Comparison of ENCODE assay signal across 12 cellular contexts in genomic region chr1:32454726-32455125, GRCh38. TPM values are rescaled to one million over a fixed set of nuclear protein-coding genes. Genes with fewer than 3 reads are reported as not detected.
DNase-seq lines count a peak whose midpoint lies in the region; ATAC-seq, FAIRE-seq and TF ChIP-seq lines count a peak whose summit lies in the region.
"Had no signal": no experiment of that assay in that cellular context is flagged by ENCODE, and none has a peak within 500 bp of the region (broad histone marks: within the 10 kb centered on the region; RNA-seq: fewer than 3 reads in every experiment).

No MANE protein-coding gene starts in this region.

- H3K79me1 ChIP-seq in H1 (ENCODE audit: low read depth, low read length), result no peaks in the 10 kb centered on the region

- no peak overlapping the region for H3K56ac ChIP-seq in H1 (replicated peaks; ENCODE audit: insufficient read length, low read depth, low read length)

- 81% methylated on average over 1 of the region's 1 CpG; no CpG with 5 or more reads in 1 of the 2 experiments for WGBS in H1 (ENCODE audit: extremely low coverage in 1 of 2, insufficient coverage in 1 of 2, insufficient read length in 1 of 2, insufficient replicate concordance in 2 of 2, low coverage in 1 of 2, low lambda C conversion rate in 2 of 2, missing lambda C conversion rate in 1 of 2), 2 experiments
- WGBS in prostate gland, result 18% methylated on average over 1 of the region's 1 CpG

- no peak overlapping the region for H3K23ac ChIP-seq in H1 (ENCODE audit: insufficient read length)

- no peak overlapping the region for H4K91ac ChIP-seq in H1 (replicated peaks; ENCODE audit: insufficient read length, low read length)

- no peak overlapping the region for H2AFZ ChIP-seq in H1 (ENCODE audit: low read length)

- H2AK5ac ChIP-seq in H1 (ENCODE audit: low read depth, low read length), result no peak overlapping the region

- H3K4me1 ChIP-seq in H1 (replicated peaks in 1 of 4; ENCODE audit: control insufficient read depth in 3 of 4, insufficient read depth in 4 of 4, low read length in 3 of 4) (no peaks in the 10 kb centered on the region; a peak in 2 of 7 replicates), prostate gland (replicated peaks) (no peaks in the 10 kb centered on the region)
- no peaks in the 10 kb centered on the region for H3K4me1 ChIP-seq in naive thymus-derived CD4-positive, alpha-beta T cell (ENCODE audit: control insufficient read depth in 2 of 2, insufficient read depth in 2 of 2, low read length in 2 of 2)

- no peak overlapping the region for H2BK120ac ChIP-seq in H1 (replicated peaks; ENCODE audit: low read depth, low read length)

- peak; percentile 18 for DNase-seq in LNCaP clone FGC (ENCODE audit: low read depth)
- peak; percentile 59 for DNase-seq in NCI-H345 treated with DMSO at 0.1 percent for 48 hours (lab: John Stamatoyannopoulos, UW; ENCODE audit: unreplicated experiment)
- DNase-seq in H1 (ENCODE audit: low read depth in 1 of 2, low spot score in 2 of 2), result no peak
- DNase-seq in prostate gland (ENCODE audit: low spot score), result peak; percentile 15
- DNase-seq in naive thymus-derived CD4-positive, alpha-beta T cell, result no peak
- DNase-seq in activated CD4-positive, alpha-beta T cell treated with anti-CD3 and anti-CD28 coated beads, Interleukin-2, amount 10 ng/mL, durations not matched to agents 7 days and 5 days, result no peak
- no peak for DNase-seq in stimulated activated naive CD8-positive, alpha-beta T cell treated with anti-CD3 and anti-CD28 coated beads, Interleukin-15, amount 100 ng/mL, for 72 hours
- DNase-seq: activated CD4-positive, CD25-positive, alpha-beta regulatory T cell treated with anti-CD3 and anti-CD28 coated beads, Interleukin-2, amount 50 U/mL, for 72 hours; activated naive CD4-positive, alpha-beta T cell; MM.1S; stimulated activated naive CD4-positive, alpha-beta T cell treated with Interleukin-2 at 50 U/mL for 16 hours had no signal

- H3K36me3 Mint-ChIP-seq in naive thymus-derived CD4-positive, alpha-beta T cell, result peaks cover 0 to 10% (median under 1%) of the 10 kb centered on the region in 5 donors
- H3K36me3 Mint-ChIP-seq in activated CD4-positive, alpha-beta T cell treated with anti-CD3 and anti-CD28 coated beads, Interleukin-2, amount 10 ng/mL, durations not matched to agents 7 days and 5 days (ENCODE audit: low read depth), result no peaks in the 10 kb centered on the region

- TF ChIP-seq POLR2A in H1 (IDR thresholded peaks at IDR 0.05; ENCODE audit: control extremely low read depth in 1 of 2, low read depth in 2 of 2, low read length in 2 of 2), result no peak
- TF ChIP-seq POLR2A in prostate gland (IDR thresholded peaks at IDR 0.05), result no peak

- H3K4me3 ChIP-seq in LNCaP clone FGC (ENCODE audit: low read depth, low read length) (no peak overlapping the region), H1 (ENCODE audit: extremely low read depth in 1 of 4, insufficient read depth in 2 of 4, low read depth in 3 of 4, low read length in 4 of 4) (no peak overlapping the region; a peak in 1 of 8 replicates), prostate gland (no peak overlapping the region)
- no peak overlapping the region for H3K4me3 ChIP-seq in naive thymus-derived CD4-positive, alpha-beta T cell (ENCODE audit: low read length)

- FAIRE-seq in H1 (lab: Jason Lieb, UNC), result no peak

- peaks cover 0 to 4% (median 0%) of the 10 kb centered on the region in 4 experiments; a peak in 2 of 8 replicates for H3K36me3 ChIP-seq in H1 (ENCODE audit: control insufficient read depth in 2 of 4, insufficient read depth in 4 of 4, low read length in 3 of 4)
- H3K36me3 ChIP-seq in prostate gland, result no peaks in the 10 kb centered on the region
- no peaks in the 10 kb centered on the region for H3K36me3 ChIP-seq in naive thymus-derived CD4-positive, alpha-beta T cell (ENCODE audit: control insufficient read depth in 2 of 3, insufficient read depth in 3 of 3, low read length in 3 of 3)

- H2BK12ac ChIP-seq in H1 (ENCODE audit: low read depth, low read length), result no peak overlapping the region

- TF ChIP-seq CTCF in LNCaP clone FGC (IDR thresholded peaks at IDR 0.05; ENCODE audit: control insufficient read depth, extremely low read depth, insufficient read depth) (no peak), H1 (IDR thresholded peaks at IDR 0.05; ENCODE audit: control extremely low read depth in 1 of 3, insufficient read depth in 1 of 3, low read depth in 1 of 3, low read length in 3 of 3) (no peak), prostate gland (IDR thresholded peaks at IDR 0.05) (no peak)

- H3K4me3 Mint-ChIP-seq in naive thymus-derived CD4-positive, alpha-beta T cell, result no peak overlapping the region
- H3K4me3 Mint-ChIP-seq in activated CD4-positive, alpha-beta T cell treated with anti-CD3 and anti-CD28 coated beads, Interleukin-2, amount 10 ng/mL, durations not matched to agents 7 days and 5 days, result no peak overlapping the region
- H3K4me3 Mint-ChIP-seq in stimulated activated naive CD8-positive, alpha-beta T cell treated with anti-CD3 and anti-CD28 coated beads, Interleukin-15, amount 100 ng/mL, for 72 hours, result no peak overlapping the region
- H3K4me3 Mint-ChIP-seq: dendritic cell treated with granulocyte-macrophage colony-stimulating factor and Interleukin-4, amounts not matched to agents 40 ng/mL and 50 ng/mL, for 4 days had no signal

- H3K9ac ChIP-seq in H1 (replicated peaks in 1 of 4; ENCODE audit: extremely low read depth in 1 of 4, low read depth in 3 of 4, low read length in 3 of 4), result no peak overlapping the region

- no peak overlapping the region for H2BK20ac ChIP-seq in H1 (ENCODE audit: low read length)

- H3K9me3 ChIP-seq in H1 (ENCODE audit: insufficient read depth in 2 of 2, low read depth in 1 of 2, low read length in 1 of 2) (peaks cover 27 to 34% of the 10 kb centered on the region in 2 experiments), prostate gland (no peaks in the 10 kb centered on the region)
- peaks cover 0 to 16% (median 0%) of the 10 kb centered on the region in 3 experiments for H3K9me3 ChIP-seq in naive thymus-derived CD4-positive, alpha-beta T cell (ENCODE audit: control insufficient read depth in 2 of 3, low read length in 3 of 3)

- H3K9me3 Mint-ChIP-seq in naive thymus-derived CD4-positive, alpha-beta T cell, result peaks cover under 1 to 29% (median 19%) of the 10 kb centered on the region in 11 donors
- peaks cover 13% of the 10 kb centered on the region for H3K9me3 Mint-ChIP-seq in activated CD4-positive, alpha-beta T cell treated with anti-CD3 and anti-CD28 coated beads, Interleukin-2, amount 10 ng/mL, durations not matched to agents 7 days and 5 days
- H3K9me3 Mint-ChIP-seq in stimulated activated naive CD8-positive, alpha-beta T cell treated with anti-CD3 and anti-CD28 coated beads, Interleukin-15, amount 100 ng/mL, for 72 hours, result peaks cover 19 to 23% of the 10 kb centered on the region in 2 donors

- no peak overlapping the region for H3K4ac ChIP-seq in H1 (replicated peaks; ENCODE audit: insufficient read length, low read depth, low read length)

- no peak for TF ChIP-seq EP300 in H1 (IDR thresholded peaks at IDR 0.05; ENCODE audit: borderline replicate concordance in 1 of 2, low read depth in 2 of 2, low read length in 2 of 2)

- CTCF ChIA-PET in H1 (lab: Charles Lee; ENCODE audit: partially characterized antibody), result interaction anchor here (1.1 to 1.6 kb wide), 2 partner anchors 41 to 257 kb away, joined by 4 to 6 read pairs; no protein-coding TSS in a partner anchor
- CTCF ChIA-PET in naive thymus-derived CD4-positive, alpha-beta T cell (lab: Charles Lee), result no interaction called here
- CTCF ChIA-PET in activated CD4-positive, alpha-beta T cell treated with anti-CD3 and anti-CD28 coated beads, Interleukin-2, amount 10 ng/mL, durations not matched to agents 7 days and 5 days (lab: Charles Lee), result interaction anchor here (0.7 kb wide), 1 partner anchor 214 kb away, joined by 3 read pairs; no protein-coding TSS in a partner anchor

- no peak overlapping the region for H2BK15ac ChIP-seq in H1 (ENCODE audit: low read length)

- no peak overlapping the region for H3K27ac ChIP-seq in H1 (ENCODE audit: low read depth, low read length)
- H3K27ac ChIP-seq in prostate gland, result no peak overlapping the region
- H3K27ac ChIP-seq in naive thymus-derived CD4-positive, alpha-beta T cell (ENCODE audit: low read depth, low read length), result no peak overlapping the region

- peaks cover 11 to 21% (median 12%) of the 10 kb centered on the region in 5 donors for H3K27me3 Mint-ChIP-seq in naive thymus-derived CD4-positive, alpha-beta T cell
- peaks cover 10% of the 10 kb centered on the region for H3K27me3 Mint-ChIP-seq in activated CD4-positive, alpha-beta T cell treated with anti-CD3 and anti-CD28 coated beads, Interleukin-2, amount 10 ng/mL, durations not matched to agents 7 days and 5 days
- H3K27me3 Mint-ChIP-seq in stimulated activated naive CD8-positive, alpha-beta T cell treated with anti-CD3 and anti-CD28 coated beads, Interleukin-15, amount 100 ng/mL, for 72 hours, result peaks cover 7% of the 10 kb centered on the region

- no peak overlapping the region for H4K5ac ChIP-seq in H1 (ENCODE audit: insufficient read length, low read depth, low read length)

- intact Hi-C loops in prostate gland (cut with DNase I), result loop anchor here (10.0 kb wide), 1 partner anchor 170 kb away; no protein-coding TSS in a partner anchor
- intact Hi-C loops in naive thymus-derived CD4-positive, alpha-beta T cell (cut with micrococcal nuclease), result no loop called here

- ATAC-seq in naive thymus-derived CD4-positive, alpha-beta T cell, result no peak
- ATAC-seq in stimulated activated naive CD8-positive, alpha-beta T cell treated with anti-CD3 and anti-CD28 coated beads, Interleukin-15, amount 100 ng/mL, for 72 hours, result no peak

- POLR2A ChIA-PET in H1 (lab: Charles Lee; ENCODE audit: partially characterized antibody), result interaction anchor here (1.1 kb wide), 2 partner anchors 11 to 196 kb away, joined by 4 read pairs; partner anchors contain the start of gene RBBP4
- POLR2A ChIA-PET in naive thymus-derived CD4-positive, alpha-beta T cell (lab: Charles Lee), result no interaction called here
- POLR2A ChIA-PET in activated CD4-positive, alpha-beta T cell treated with anti-CD3 and anti-CD28 coated beads, Interleukin-2, amount 10 ng/mL, durations not matched to agents 7 days and 5 days (lab: Charles Lee), result no interaction called here

- no peaks in the 10 kb centered on the region for H3K79me2 ChIP-seq in H1 (ENCODE audit: control insufficient read depth in 1 of 2, insufficient read depth in 2 of 2, low read length in 2 of 2)

- H3K23me2 ChIP-seq in H1 (ENCODE audit: low read depth, low read length), result no peaks in the 10 kb centered on the region

- TF ChIP-seq RAD21 in H1 (IDR thresholded peaks at IDR 0.05 in 1 of 2, conservative IDR thresholded peaks at IDR 0.05 in 1 of 2; ENCODE audit: low read depth in 2 of 2, low read length in 2 of 2), result no peak

- H4K8ac ChIP-seq in H1 (ENCODE audit: extremely low read depth, insufficient read depth, low read length), result no peak overlapping the region

- no peak overlapping the region for H3K18ac ChIP-seq in H1 (ENCODE audit: extremely low read depth, low read length)

- H3K27me3 ChIP-seq in H1 (replicated peaks in 1 of 4; ENCODE audit: control insufficient read depth in 3 of 4, extremely low read depth in 1 of 4, insufficient read depth in 3 of 4, low read length in 3 of 4), result no peaks in the 10 kb centered on the region
- no peaks in the 10 kb centered on the region for H3K27me3 ChIP-seq in prostate gland (replicated peaks; ENCODE audit: insufficient read depth)
- H3K27me3 ChIP-seq in naive thymus-derived CD4-positive, alpha-beta T cell (ENCODE audit: control insufficient read depth in 2 of 2, insufficient read depth in 2 of 2, low read length in 2 of 2), result no peaks in the 10 kb centered on the region

- H3K4me2 ChIP-seq in H1 (ENCODE audit: insufficient read depth in 1 of 2, low read depth in 2 of 2, low read length in 2 of 2), result no peak overlapping the region

- no peak overlapping the region for H3K27ac Mint-ChIP-seq in naive thymus-derived CD4-positive, alpha-beta T cell
- no peak overlapping the region for H3K27ac Mint-ChIP-seq in activated CD4-positive, alpha-beta T cell treated with anti-CD3 and anti-CD28 coated beads, Interleukin-2, amount 10 ng/mL, durations not matched to agents 7 days and 5 days
- no peak overlapping the region for H3K27ac Mint-ChIP-seq in stimulated activated naive CD8-positive, alpha-beta T cell treated with anti-CD3 and anti-CD28 coated beads, Interleukin-15, amount 100 ng/mL, for 72 hours
- H3K27ac Mint-ChIP-seq: dendritic cell treated with granulocyte-macrophage colony-stimulating factor and Interleukin-4, amounts not matched to agents 40 ng/mL and 50 ng/mL, for 4 days had no signal

- no peak overlapping the region for H2BK5ac ChIP-seq in H1 (ENCODE audit: low read depth, low read length)

- no peaks in the 10 kb centered on the region for H3K4me1 Mint-ChIP-seq in naive thymus-derived CD4-positive, alpha-beta T cell
- no peaks in the 10 kb centered on the region for H3K4me1 Mint-ChIP-seq in activated CD4-positive, alpha-beta T cell treated with anti-CD3 and anti-CD28 coated beads, Interleukin-2, amount 10 ng/mL, durations not matched to agents 7 days and 5 days
- H3K4me1 Mint-ChIP-seq in stimulated activated naive CD8-positive, alpha-beta T cell treated with anti-CD3 and anti-CD28 coated beads, Interleukin-15, amount 100 ng/mL, for 72 hours, result no peaks in the 10 kb centered on the region

- H4K20me1 ChIP-seq in H1 (replicated peaks in 1 of 2; ENCODE audit: control insufficient read depth in 1 of 2, insufficient read depth in 2 of 2, low read length in 2 of 2), result no peaks in the 10 kb centered on the region

- H3K14ac ChIP-seq in H1 (ENCODE audit: insufficient read length), result no peak overlapping the region

RNA-seq across cellular contexts. Expression of gene ZBTB8B, which starts 10.1 kb away (rescaled TPM):
- total RNA-seq in H1 (2021; fragmentation: NEBNext Ultra II Directional; extraction: Animal tissue kit (Norgen Biotek cat#: 25700)), result 3.5 and 3.7 TPM in 2 replicates
- polyA plus RNA-seq in H1 (2011; rRNA removed), result 1.2 and 1.3 TPM in 2 replicates
- 1.5 TPM for polyA plus RNA-seq in H1 (2011; cell fraction: cytosol; rRNA removed)
- 1.6 TPM for polyA plus RNA-seq in H1 (2011; cell fraction: nucleus; rRNA removed)
- 1.5 to 2.7 TPM (median 2.0 TPM) in 4 replicates for polyA plus RNA-seq in H1 (2012, experiment 1 of 2)
- polyA plus RNA-seq in H1 (2012, experiment 2 of 2), result 0.54 TPM
- polyA plus RNA-seq in H1 (2013, experiment 1 of 2), result 1.7 TPM
- 1.6 TPM for polyA plus RNA-seq in H1 (2013, experiment 2 of 2)
- 2.8 and 3.0 TPM in 2 replicates for polyA minus RNA-seq in H1 (2011; rRNA and poly(A)+ RNA removed)
- polyA minus RNA-seq in H1 (2011; cell fraction: cytosol; rRNA and poly(A)+ RNA removed), result 1.7 TPM
- 2.3 TPM for polyA minus RNA-seq in H1 (2011; cell fraction: nucleus; rRNA and poly(A)+ RNA removed)
- under 1 TPM; 0.18 to 0.45 TPM for total RNA-seq in prostate gland
- total RNA-seq in naive thymus-derived CD4-positive, alpha-beta T cell, result under 1 TPM in 1 of 5 experiments, not detected in 4; 0.02 TPM
- not detected for polyA plus RNA-seq in naive thymus-derived CD4-positive, alpha-beta T cell
- not detected for total RNA-seq in activated CD4-positive, alpha-beta T cell treated with anti-CD3 and anti-CD28 coated beads, Interleukin-2, amount 10 ng/mL, durations not matched to agents 7 days and 5 days

Comparison
In these comparisons a context has a peak if more than half of its experiments do, and no peak if none do; other contexts are left out.
1. DNase-seq: peak in LNCaP clone FGC (single experiment), NCI-H345 treated with DMSO at 0.1 percent for 48 hours (single experiment) and prostate gland (single experiment); none in H1 (0 of 2), naive thymus-derived CD4-positive, alpha-beta T cell (0 of 9), activated CD4-positive, alpha-beta T cell treated with anti-CD3 and anti-CD28 coated beads, Interleukin-2, amount 10 ng/mL, durations not matched to agents 7 days and 5 days (single experiment) and stimulated activated naive CD8-positive, alpha-beta T cell treated with anti-CD3 and anti-CD28 coated beads, Interleukin-15, amount 100 ng/mL, for 72 hours (0 of 2).